In genomic region chr3:40299721-40300335, GRCh38 we compare ENCODE assay signal across 12 cellular contexts. TPM values are rescaled to one million over a fixed set of nuclear protein-coding genes. Genes with fewer than 3 reads are reported as not detected.
A peak's percentile ranks its signal among the peaks of the same experiment; 100 is the strongest.
DNase-seq lines count a peak whose midpoint lies in the region; ATAC-seq, FAIRE-seq and TF ChIP-seq lines count a peak whose summit lies in the region.
"Had no signal": no experiment of that assay in that cellular context is flagged by ENCODE, and none has a peak within 500 bp of the region (broad histone marks: within the 10 kb centered on the region; RNA-seq: fewer than 3 reads in every experiment).

No MANE protein-coding gene starts in this region.

- no peak overlapping the region for H3K4me3 Mint-ChIP-seq in activated naive CD8-positive, alpha-beta T cell treated with anti-CD3 and anti-CD28 coated beads, Interleukin-2, amount 50 U/mL, for 24 hours

- no peak for TF ChIP-seq RAD21 in K562 (CRISPR knock-in tag; conservative IDR thresholded peaks at IDR 0.05 in 1 of 2, IDR thresholded peaks at IDR 0.05 in 1 of 2)
- TF ChIP-seq RAD21 in HepG2 (CRISPR knock-in tag; IDR thresholded peaks at IDR 0.05), result no peak

- in situ Hi-C loops in K562 (cut with MboI), result loop anchor here (10.0 kb wide), 1 partner anchor 895 kb away; the partner anchor contains the start of gene RPSA
- in situ Hi-C loops in HepG2 (cut with HindIII; ENCODE audit: extremely low pct_ligation_motif_present, low pct_unique_long_range_greater_than_20kb), result no loop called here

- H3K27ac Mint-ChIP-seq in activated naive CD8-positive, alpha-beta T cell treated with anti-CD3 and anti-CD28 coated beads, Interleukin-2, amount 50 U/mL, for 24 hours, result no peak overlapping the region

- H3K9me3 ChIP-seq in AG04450 (ENCODE audit: control insufficient read depth, insufficient read depth, low read length) (no peaks in the 10 kb centered on the region), K562 (replicated peaks; ENCODE audit: control insufficient read depth, insufficient read depth, low read depth, low read length) (peaks cover 2% of the 10 kb centered on the region; the same call in 1 of the 2 replicates), HepG2 (ENCODE audit: low read length) (no peaks in the 10 kb centered on the region), sigmoid colon (no peaks in the 10 kb centered on the region)
- H3K9me3 ChIP-seq: gastrocnemius medialis, psoas muscle had no signal

- no peaks in the 10 kb centered on the region for H3K4me1 Mint-ChIP-seq in activated naive CD8-positive, alpha-beta T cell treated with anti-CD3 and anti-CD28 coated beads, Interleukin-2, amount 50 U/mL, for 24 hours

- H4K20me1 ChIP-seq in K562 (replicated peaks; ENCODE audit: control insufficient read depth, insufficient read depth, low read length), result no peaks in the 10 kb centered on the region
- no peaks in the 10 kb centered on the region for H4K20me1 ChIP-seq in HepG2 (ENCODE audit: insufficient read depth, low read length)

- CTCF ChIA-PET in AG04450 (lab: Charles Lee), result interaction anchor here (0.9 to 2.5 kb wide), 3 partner anchors 9 to 108 kb away, joined by 3 to 33 read pairs (median 10); partner anchors contain the start of gene EIF1B
- CTCF ChIA-PET in K562 (lab: Yijun Ruan, JAX; ENCODE audit: low intra/inter-chr PET ratio), result no interaction called here
- CTCF ChIA-PET in HepG2 (lab: Yijun Ruan, JAX; ENCODE audit: low intra/inter-chr PET ratio, low total read pairs), result no interaction called here

- H3K79me2 ChIP-seq in K562 (ENCODE audit: control insufficient read depth, insufficient read depth, low read length) (no peaks in the 10 kb centered on the region), HepG2 (ENCODE audit: insufficient read depth, low read length) (no peaks in the 10 kb centered on the region)

- BruUV-seq in K562 (replicated peaks; lab: Mats Ljungman, UMichigan), result no TSS peak
- no TSS peak for BruUV-seq in HepG2 (replicated peaks; lab: Mats Ljungman, UMichigan)

- no peaks in the 10 kb centered on the region for H3K9me3 Mint-ChIP-seq in activated naive CD8-positive, alpha-beta T cell treated with anti-CD3 and anti-CD28 coated beads, Interleukin-2, amount 50 U/mL, for 24 hours

- H3K9me1 ChIP-seq in K562 (ENCODE audit: control insufficient read depth, insufficient read depth, low read length), result no peaks in the 10 kb centered on the region

- TF ChIP-seq CTCF in AG04450 (IDR thresholded peaks at IDR 0.05; ENCODE audit: low read depth, low read length) (no peak), K562 (IDR thresholded peaks at IDR 0.05 in 2 of 3, conservative IDR thresholded peaks at IDR 0.05 in 1 of 3; ENCODE audit: insufficient read depth in 2 of 3, low read depth in 1 of 3, low read length in 3 of 3) (peak in 1 of 3 experiments; percentile 3; a peak in 1 of 6 replicates), HepG2 (CRISPR knock-in tag; IDR thresholded peaks at IDR 0.05) (no peak), sigmoid colon (IDR thresholded peaks at IDR 0.05) (no peak)

- H3K27ac ChIP-seq in AG04450 (ENCODE audit: low read depth, low read length) (no peak overlapping the region), K562 (ENCODE audit: extremely low read depth, low read depth, low read length) (peak overlapping the region; percentile 90), HepG2 (ENCODE audit: extremely low read length, insufficient read depth, low read length) (no peak overlapping the region), sigmoid colon (no peak overlapping the region)
- H3K27ac ChIP-seq: gastrocnemius medialis, psoas muscle had no signal

- DNase-seq in AG04450 (ENCODE audit: low read depth, low spot score), result peak; percentile 45
- DNase-seq in M059J (ENCODE audit: low read depth), result peak; percentile 68
- peak in 3 of 4 experiments; percentile 32 to 88 (median 47) for DNase-seq in K562 (ENCODE audit: extremely low read depth in 1 of 4, low spot score in 3 of 4)
- no peak for DNase-seq in HepG2 (ENCODE audit: low spot score)
- DNase-seq in DMS79 treated with DMSO at 0.1 percent for 48 hours (lab: John Stamatoyannopoulos, UW), result no peak
- no peak for DNase-seq in sigmoid colon
- no peak for DNase-seq in activated naive CD8-positive, alpha-beta T cell treated with anti-CD3 and anti-CD28 coated beads, Interleukin-2, amount 50 U/mL, for 24 hours
- DNase-seq in NCI-H2081 treated with DMSO at 0.1 percent for 48 hours (lab: John Stamatoyannopoulos, UW), result no peak
- DNase-seq: activated effector memory CD4-positive, alpha-beta T cell treated with anti-CD3 and anti-CD28 coated beads, Interleukin-2, amount 50 U/mL, for 16 hours; C1 segment of cervical spinal cord; gastrocnemius medialis; psoas muscle had no signal

- 7% methylated on average over 3 of the region's 3 CpGs for WGBS in K562 (ENCODE audit: insufficient coverage, low coverage, missing lambda C conversion rate)
- 75% methylated on average over 3 of the region's 3 CpGs for WGBS in HepG2 (ENCODE audit: low lambda C conversion rate)
- WGBS in sigmoid colon, 2 donors, result 82 to 84% methylated on average over 3 of the region's 3 CpGs

- intact Hi-C loops in K562 (cut with micrococcal nuclease), result loop anchor here (10.0 kb wide), 1 partner anchor 895 kb away; the partner anchor contains the start of gene RPSA
- intact Hi-C loops in HepG2 (cut with micrococcal nuclease; ENCODE audit: unreplicated experiment), result loop anchor here (10.0 kb wide), 1 partner anchor 385 kb away; no protein-coding TSS in a partner anchor
- intact Hi-C loops in sigmoid colon (cut with DNase I), result no loop called here

- POLR2A ChIA-PET in AG04450 (lab: Yijun Ruan, JAX) (interaction anchor here (1.3 kb wide), 1 partner anchor 9 kb away, joined by 7 read pairs; the partner anchor contains the start of gene EIF1B), K562 (lab: Yijun Ruan, JAX) (interaction anchor here (0.6 to 2.0 kb wide), 7 partner anchors 9 to 114 kb away, joined by 3 to 10 read pairs (median 5); partner anchors contain the start of gene EIF1B), HepG2 (lab: Yijun Ruan, JAX) (interaction anchor here (2.3 kb wide), 1 partner anchor 9 kb away, joined by 7 read pairs; no protein-coding TSS in a partner anchor)

- TF ChIP-seq POLR2A in K562 (conservative IDR thresholded peaks at IDR 0.05) (peak; percentile 68), HepG2 (IDR thresholded peaks at IDR 0.05; ENCODE audit: insufficient read depth in 1 of 2, low read depth in 2 of 2, low read length in 2 of 2) (no peak), sigmoid colon (IDR thresholded peaks at IDR 0.05) (no peak)

- FAIRE-seq in K562 (lab: Jason Lieb, UNC), result peak; percentile 96
- no peak for FAIRE-seq in HepG2 (lab: Jason Lieb, UNC)

- peak; percentile 76; the same call in 1 of the 2 replicates for TF ChIP-seq EP300 in K562 (IDR thresholded peaks at IDR 0.05; ENCODE audit: low read length)
- TF ChIP-seq EP300 in HepG2 (IDR thresholded peaks at IDR 0.05; ENCODE audit: low read depth in 2 of 2, low read length in 2 of 2), result peak in 1 of 2 experiments; percentile 10; a peak in 1 of 4 replicates
- no peak for TF ChIP-seq EP300 in HepG2 (CRISPR knock-in tag; IDR thresholded peaks at IDR 0.05; ENCODE audit: borderline replicate concordance)
- TF ChIP-seq EP300 in sigmoid colon (IDR thresholded peaks at IDR 0.05), result no peak

- no peak overlapping the region for H3K4me3 ChIP-seq in AG04450 (ENCODE audit: low read depth, low read length)
- H3K4me3 ChIP-seq in K562, result no peak overlapping the region
- H3K4me3 ChIP-seq in HepG2 (replicated peaks in 1 of 3; ENCODE audit: insufficient read depth in 1 of 3, low read depth in 2 of 3, low read length in 3 of 3), result no peak overlapping the region
- no peak overlapping the region for H3K4me3 ChIP-seq in sigmoid colon
- H3K4me3 ChIP-seq: gastrocnemius medialis, psoas muscle had no signal

- H2AFZ ChIP-seq in K562 (ENCODE audit: low read depth, low read length) (peak overlapping the region; percentile 98), HepG2 (ENCODE audit: low read length) (no peak overlapping the region)

- peaks cover 7% of the 10 kb centered on the region for H3K36me3 Mint-ChIP-seq in activated naive CD8-positive, alpha-beta T cell treated with anti-CD3 and anti-CD28 coated beads, Interleukin-2, amount 50 U/mL, for 24 hours (ENCODE audit: low read depth)

- H3K9ac ChIP-seq in K562 (ENCODE audit: insufficient read depth in 1 of 2, low read depth in 2 of 2, low read length in 2 of 2), result peak overlapping the region in 1 of 2 experiments; percentile 54; a peak in 2 of 4 replicates
- H3K9ac ChIP-seq in HepG2 (ENCODE audit: insufficient read depth, low read depth, low read length), result no peak overlapping the region

- H3K4me1 ChIP-seq in K562 (replicated peaks in 1 of 2; ENCODE audit: control insufficient read depth in 2 of 2, insufficient read depth in 2 of 2, low read length in 2 of 2) (peaks cover 4 to 41% of the 10 kb centered on the region in 2 experiments; a peak in 4 of 5 replicates), HepG2 (ENCODE audit: insufficient read depth, low read length) (peaks cover 6% of the 10 kb centered on the region; the same call in 1 of the 2 replicates), sigmoid colon (no peaks in the 10 kb centered on the region)

- H3K27me3 ChIP-seq in AG04450 (ENCODE audit: control insufficient read depth, insufficient read depth, low read length), result no peaks in the 10 kb centered on the region
- H3K27me3 ChIP-seq in K562 (ENCODE audit: control insufficient read depth in 2 of 2, insufficient read depth in 2 of 2, low read length in 2 of 2), result no peaks in the 10 kb centered on the region
- no peaks in the 10 kb centered on the region for H3K27me3 ChIP-seq in HepG2 (ENCODE audit: control insufficient read depth in 1 of 2, insufficient read depth in 2 of 2, low read length in 2 of 2)
- no peaks in the 10 kb centered on the region for H3K27me3 ChIP-seq in sigmoid colon
- H3K27me3 ChIP-seq: gastrocnemius medialis had no signal

- peak overlapping the region; percentile 65 for H3K4me2 ChIP-seq in K562 (ENCODE audit: insufficient read depth, low read length)
- no peak overlapping the region for H3K4me2 ChIP-seq in HepG2 (ENCODE audit: low read depth, low read length)

- H3K36me3 ChIP-seq in K562 (ENCODE audit: control insufficient read depth, insufficient read depth, low read length) (peaks cover 3% of the 10 kb centered on the region; the same call in 1 of the 3 replicates), HepG2 (replicated peaks in 1 of 2; ENCODE audit: control insufficient read depth in 1 of 2, insufficient read depth in 2 of 2, low read length in 2 of 2) (no peaks in the 10 kb centered on the region), sigmoid colon (peaks cover 0 to 3% (median 0%) of the 10 kb centered on the region in 4 donors)
- H3K36me3 ChIP-seq: gastrocnemius medialis had no signal

- no peaks in the 10 kb centered on the region for H3K27me3 Mint-ChIP-seq in activated naive CD8-positive, alpha-beta T cell treated with anti-CD3 and anti-CD28 coated beads, Interleukin-2, amount 50 U/mL, for 24 hours

- ATAC-seq in K562 (peak; percentile 89), HepG2 (no peak)
- no peak for ATAC-seq in activated naive CD8-positive, alpha-beta T cell treated with anti-CD3 and anti-CD28 coated beads, Interleukin-2, amount 50 U/mL, for 24 hours

RNA-seq across cellular contexts. Expression of gene EIF1B, which starts 9.7 kb away (rescaled TPM):
- polyA plus RNA-seq in AG04450 (2011; rRNA removed) (35.9 and 46.7 TPM in 2 replicates), K562 (2011; rRNA removed) (35.4 and 45.3 TPM in 2 replicates), K562 (2014; fragmentation: Illumina TruSeq; extraction: Trizol) (113 and 128 TPM in 2 replicates), K562 (2014; fragmentation: Nextera tagmentation; extraction: Ambion mirVana) (100 to 1,000 TPM; 178 to 184 TPM), K562 (2014; rRNA removed) (76.8 and 78.9 TPM in 2 replicates), HepG2 (2011; rRNA removed) (28.0 and 29.1 TPM in 2 replicates), sigmoid colon (10 to 100 TPM; 54.8 to 94.1 (median 69.7) TPM)
- 9.0 and 12.0 TPM in 2 replicates for polyA minus RNA-seq in AG04450 (2011; rRNA and poly(A)+ RNA removed)
- total RNA-seq in M059J (2014; rRNA removed; shearing (Covaris generic)), result 7.8 and 15.4 TPM in 2 replicates
- 31.5 and 93.7 TPM in 2 replicates for total RNA-seq in K562 (2011; cell fraction: chromatin; rRNA removed; ENCODE audit: low replicate concordance)
- 17.1 and 19.3 TPM in 2 replicates for total RNA-seq in K562 (2011; cell fraction: nucleolus; rRNA removed)
- total RNA-seq in K562 (2011; cell fraction: nucleoplasm; rRNA removed), result 43.2 and 52.5 TPM in 2 replicates
- total RNA-seq in K562 (2014; rRNA removed) (18.1 and 20.0 TPM in 2 replicates), K562 (2014; rRNA removed; fragmentation: Illumina TruSeq; extraction: Trizol) (59.3 and 68.7 TPM in 2 replicates), K562 (2015; rRNA removed; fragmentation: Illumina TruSeq; extraction: Trizol) (61.0 and 65.8 TPM in 2 replicates), K562 (2021) (91.9 and 95.4 TPM in 2 replicates), HepG2 (2016; rRNA removed; fragmentation: Illumina TruSeq; extraction: Trizol) (12.7 and 26.6 TPM in 2 replicates), sigmoid colon (10 to 100 TPM; 27.1 to 42.8 (median 39.5) TPM)
- polyA plus RNA-seq in K562 (2011; cell fraction: cytosol; rRNA removed), result 15.7 and 19.3 TPM in 2 replicates
- 26.0 and 40.1 TPM in 2 replicates for polyA plus RNA-seq in K562 (2011; cell fraction: nucleus; rRNA removed)
- polyA plus RNA-seq in K562 (2012), result 104 and 159 TPM in 2 replicates
- 11.8 and 17.7 TPM in 2 replicates for polyA minus RNA-seq in K562 (2011; rRNA and poly(A)+ RNA removed)
- polyA minus RNA-seq in K562 (2011; cell fraction: cytosol; rRNA and poly(A)+ RNA removed), result 14.3 and 22.0 TPM in 2 replicates
- polyA minus RNA-seq in K562 (2011; cell fraction: nucleus; rRNA and poly(A)+ RNA removed), result 12.1 and 23.9 TPM in 2 replicates
- total RNA-seq in HepG2 (2016; cell fraction: cytosol; rRNA removed; fragmentation: Illumina TruSeq; extraction: Trizol; ENCODE audit: low read depth), result 6.9 and 7.8 TPM in 2 replicates
- 12.7 and 26.8 TPM in 2 replicates for total RNA-seq in HepG2 (2016; cell fraction: insoluble cytoplasmic fraction; rRNA removed; fragmentation: Illumina TruSeq; extraction: Trizol)
- 12.7 and 13.6 TPM in 2 replicates for total RNA-seq in HepG2 (2016; cell fraction: membrane; rRNA removed; fragmentation: Illumina TruSeq; extraction: Trizol)
- total RNA-seq in HepG2 (2016; cell fraction: nucleus; rRNA removed; fragmentation: Illumina TruSeq; extraction: Trizol), result 30.8 and 31.8 TPM in 2 replicates
- polyA plus RNA-seq in HepG2 (2011; cell fraction: cytosol; rRNA removed), result 14.0 and 18.8 TPM in 2 replicates
- polyA plus RNA-seq in HepG2 (2011; cell fraction: nucleus; rRNA removed), result 23.7 and 28.7 TPM in 2 replicates
- polyA plus RNA-seq in HepG2 (2012), result 87.1 and 99.1 TPM in 2 replicates
- 28.7 and 30.6 TPM in 2 replicates for polyA plus RNA-seq in HepG2 (2016; cell fraction: cytosol; fragmentation: Illumina TruSeq; extraction: Trizol; ENCODE audit: low read depth)
- polyA plus RNA-seq in HepG2 (2016; cell fraction: insoluble cytoplasmic fraction; fragmentation: Illumina TruSeq; extraction: Trizol; ENCODE audit: low read depth), result 103 and 112 TPM in 2 replicates
- polyA plus RNA-seq in HepG2 (2016; cell fraction: membrane; fragmentation: Illumina TruSeq; extraction: Trizol; ENCODE audit: low read depth), result 42.0 and 42.2 TPM in 2 replicates
- polyA plus RNA-seq in HepG2 (2016; cell fraction: nucleus; fragmentation: Illumina TruSeq; extraction: Trizol; ENCODE audit: insufficient read depth, low read depth), result 118 and 130 TPM in 2 replicates
- polyA minus RNA-seq in HepG2 (2011; rRNA and poly(A)+ RNA removed; ENCODE audit: low replicate concordance), result 4.3 and 4.4 TPM in 2 replicates
- 13.9 and 15.7 TPM in 2 replicates for polyA minus RNA-seq in HepG2 (2011; cell fraction: cytosol; rRNA and poly(A)+ RNA removed)
- polyA minus RNA-seq in HepG2 (2011; cell fraction: nucleus; rRNA and poly(A)+ RNA removed), result 29.2 and 30.7 TPM in 2 replicates

Comparison
In these comparisons a context has a peak if more than half of its experiments do, and no peak if none do; other contexts are left out.
1. DNase-seq: peak in AG04450 (single experiment), M059J (single experiment) and K562 (3 of 4); none in HepG2 (single experiment), DMS79 treated with DMSO at 0.1 percent for 48 hours (single experiment), sigmoid colon (single experiment), activated naive CD8-positive, alpha-beta T cell treated with anti-CD3 and anti-CD28 coated beads, Interleukin-2, amount 50 U/mL, for 24 hours (single experiment) and NCI-H2081 treated with DMSO at 0.1 percent for 48 hours (single experiment).